In genomic region chr1:26500488-26501175, GRCh38 we compare ENCODE assay signal across 1 cellular context.
A peak's percentile ranks its signal among the peaks of the same experiment; 100 is the strongest.
TF ChIP-seq lines count a peak whose summit lies in the region.

No MANE protein-coding gene starts in this region.

TF ChIP-seq in HepG2, 621 proteins besides CTCF, POLR2A, EP300 and RAD21 (continued from another document and continues in another):
- TF ChIP-seq ETS1 (CRISPR knock-in tag; IDR thresholded peaks at IDR 0.05) (no peak), ZNF652 (CRISPR knock-in tag; IDR thresholded peaks at IDR 0.05; ENCODE audit: borderline replicate concordance, low read depth) (no peak), POLR2AphosphoS5 (IDR thresholded peaks at IDR 0.05; ENCODE audit: low read depth, low read length) (no peak; the same call in 1 of the 2 replicates), ZNF280B (CRISPR knock-in tag; IDR thresholded peaks at IDR 0.05; ENCODE audit: borderline replicate concordance) (peak; percentile 92), PAXIP1 (CRISPR knock-in tag; conservative IDR thresholded peaks at IDR 0.05) (no peak; the same call in 1 of the 2 replicates), ZNF281 (CRISPR knock-in tag; IDR thresholded peaks at IDR 0.05; ENCODE audit: borderline replicate concordance) (peak; percentile 53; the same call in 1 of the 2 replicates), MZF1 (CRISPR knock-in tag; IDR thresholded peaks at IDR 0.05; ENCODE audit: borderline replicate concordance) (no peak), ZNF354B (CRISPR knock-in tag; IDR thresholded peaks at IDR 0.05) (no peak), PRMT3 (CRISPR knock-in tag; IDR thresholded peaks at IDR 0.05; ENCODE audit: borderline replicate concordance, low read depth) (no peak), MTA3 (CRISPR knock-in tag; IDR thresholded peaks at IDR 0.05) (no peak), FOXM1 (CRISPR knock-in tag; IDR thresholded peaks at IDR 0.05) (no peak), DPF2 (CRISPR knock-in tag; IDR thresholded peaks at IDR 0.05; ENCODE audit: borderline replicate concordance, low read depth) (0 out of 2 replicates have a peak, but pooled peaks have one; percentile 4), NFAT5 (CRISPR knock-in tag; IDR thresholded peaks at IDR 0.05) (no peak), KLF16 (CRISPR knock-in tag; IDR thresholded peaks at IDR 0.05) (peak; percentile 15 to 24; a peak in 1 of 4 replicates), SMC3 (IDR thresholded peaks at IDR 0.05; ENCODE audit: low read length) (no peak), NCOA5 (CRISPR knock-in tag; IDR thresholded peaks at IDR 0.05) (no peak), ZFP36L1 (CRISPR knock-in tag; IDR thresholded peaks at IDR 0.05) (peak; percentile 74; the same call in 1 of the 2 replicates), GRHL1 (CRISPR knock-in tag; conservative IDR thresholded peaks at IDR 0.05) (no peak)
- TF ChIP-seq, protein P1, sequence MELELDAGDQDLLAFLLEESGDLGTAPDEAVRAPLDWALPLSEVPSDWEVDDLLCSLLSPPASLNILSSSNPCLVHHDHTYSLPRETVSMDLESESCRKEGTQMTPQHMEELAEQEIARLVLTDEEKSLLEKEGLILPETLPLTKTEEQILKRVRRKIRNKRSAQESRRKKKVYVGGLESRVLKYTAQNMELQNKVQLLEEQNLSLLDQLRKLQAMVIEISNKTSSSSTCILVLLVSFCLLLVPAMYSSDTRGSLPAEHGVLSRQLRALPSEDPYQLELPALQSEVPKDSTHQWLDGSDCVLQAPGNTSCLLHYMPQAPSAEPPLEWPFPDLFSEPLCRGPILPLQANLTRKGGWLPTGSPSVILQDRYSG (CRISPR knock-in tag; IDR thresholded peaks at IDR 0.05): no peak
- TF ChIP-seq, protein P2, sequence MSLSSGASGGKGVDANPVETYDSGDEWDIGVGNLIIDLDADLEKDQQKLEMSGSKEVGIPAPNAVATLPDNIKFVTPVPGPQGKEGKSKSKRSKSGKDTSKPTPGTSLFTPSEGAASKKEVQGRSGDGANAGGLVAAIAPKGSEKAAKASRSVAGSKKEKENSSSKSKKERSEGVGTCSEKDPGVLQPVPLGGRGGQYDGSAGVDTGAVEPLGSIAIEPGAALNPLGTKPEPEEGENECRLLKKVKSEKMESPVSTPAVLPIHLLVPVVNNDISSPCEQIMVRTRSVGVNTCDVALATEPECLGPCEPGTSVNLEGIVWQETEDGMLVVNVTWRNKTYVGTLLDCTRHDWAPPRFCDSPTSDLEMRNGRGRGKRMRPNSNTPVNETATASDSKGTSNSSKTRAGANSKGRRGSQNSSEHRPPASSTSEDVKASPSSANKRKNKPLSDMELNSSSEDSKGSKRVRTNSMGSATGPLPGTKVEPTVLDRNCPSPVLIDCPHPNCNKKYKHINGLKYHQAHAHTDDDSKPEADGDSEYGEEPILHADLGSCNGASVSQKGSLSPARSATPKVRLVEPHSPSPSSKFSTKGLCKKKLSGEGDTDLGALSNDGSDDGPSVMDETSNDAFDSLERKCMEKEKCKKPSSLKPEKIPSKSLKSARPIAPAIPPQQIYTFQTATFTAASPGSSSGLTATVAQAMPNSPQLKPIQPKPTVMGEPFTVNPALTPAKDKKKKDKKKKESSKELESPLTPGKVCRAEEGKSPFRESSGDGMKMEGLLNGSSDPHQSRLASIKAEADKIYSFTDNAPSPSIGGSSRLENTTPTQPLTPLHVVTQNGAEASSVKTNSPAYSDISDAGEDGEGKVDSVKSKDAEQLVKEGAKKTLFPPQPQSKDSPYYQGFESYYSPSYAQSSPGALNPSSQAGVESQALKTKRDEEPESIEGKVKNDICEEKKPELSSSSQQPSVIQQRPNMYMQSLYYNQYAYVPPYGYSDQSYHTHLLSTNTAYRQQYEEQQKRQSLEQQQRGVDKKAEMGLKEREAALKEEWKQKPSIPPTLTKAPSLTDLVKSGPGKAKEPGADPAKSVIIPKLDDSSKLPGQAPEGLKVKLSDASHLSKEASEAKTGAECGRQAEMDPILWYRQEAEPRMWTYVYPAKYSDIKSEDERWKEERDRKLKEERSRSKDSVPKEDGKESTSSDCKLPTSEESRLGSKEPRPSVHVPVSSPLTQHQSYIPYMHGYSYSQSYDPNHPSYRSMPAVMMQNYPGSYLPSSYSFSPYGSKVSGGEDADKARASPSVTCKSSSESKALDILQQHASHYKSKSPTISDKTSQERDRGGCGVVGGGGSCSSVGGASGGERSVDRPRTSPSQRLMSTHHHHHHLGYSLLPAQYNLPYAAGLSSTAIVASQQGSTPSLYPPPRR (CRISPR knock-in tag; IDR thresholded peaks at IDR 0.05; ENCODE audit: borderline replicate concordance): 0 out of 2 replicates have a peak, but pooled peaks have one; percentile 51
- TF ChIP-seq, protein P3, sequence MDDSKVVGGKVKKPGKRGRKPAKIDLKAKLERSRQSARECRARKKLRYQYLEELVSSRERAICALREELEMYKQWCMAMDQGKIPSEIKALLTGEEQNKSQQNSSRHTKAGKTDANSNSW (CRISPR knock-in tag; IDR thresholded peaks at IDR 0.05; ENCODE audit: borderline replicate concordance): no peak
- TF ChIP-seq, protein P4, sequence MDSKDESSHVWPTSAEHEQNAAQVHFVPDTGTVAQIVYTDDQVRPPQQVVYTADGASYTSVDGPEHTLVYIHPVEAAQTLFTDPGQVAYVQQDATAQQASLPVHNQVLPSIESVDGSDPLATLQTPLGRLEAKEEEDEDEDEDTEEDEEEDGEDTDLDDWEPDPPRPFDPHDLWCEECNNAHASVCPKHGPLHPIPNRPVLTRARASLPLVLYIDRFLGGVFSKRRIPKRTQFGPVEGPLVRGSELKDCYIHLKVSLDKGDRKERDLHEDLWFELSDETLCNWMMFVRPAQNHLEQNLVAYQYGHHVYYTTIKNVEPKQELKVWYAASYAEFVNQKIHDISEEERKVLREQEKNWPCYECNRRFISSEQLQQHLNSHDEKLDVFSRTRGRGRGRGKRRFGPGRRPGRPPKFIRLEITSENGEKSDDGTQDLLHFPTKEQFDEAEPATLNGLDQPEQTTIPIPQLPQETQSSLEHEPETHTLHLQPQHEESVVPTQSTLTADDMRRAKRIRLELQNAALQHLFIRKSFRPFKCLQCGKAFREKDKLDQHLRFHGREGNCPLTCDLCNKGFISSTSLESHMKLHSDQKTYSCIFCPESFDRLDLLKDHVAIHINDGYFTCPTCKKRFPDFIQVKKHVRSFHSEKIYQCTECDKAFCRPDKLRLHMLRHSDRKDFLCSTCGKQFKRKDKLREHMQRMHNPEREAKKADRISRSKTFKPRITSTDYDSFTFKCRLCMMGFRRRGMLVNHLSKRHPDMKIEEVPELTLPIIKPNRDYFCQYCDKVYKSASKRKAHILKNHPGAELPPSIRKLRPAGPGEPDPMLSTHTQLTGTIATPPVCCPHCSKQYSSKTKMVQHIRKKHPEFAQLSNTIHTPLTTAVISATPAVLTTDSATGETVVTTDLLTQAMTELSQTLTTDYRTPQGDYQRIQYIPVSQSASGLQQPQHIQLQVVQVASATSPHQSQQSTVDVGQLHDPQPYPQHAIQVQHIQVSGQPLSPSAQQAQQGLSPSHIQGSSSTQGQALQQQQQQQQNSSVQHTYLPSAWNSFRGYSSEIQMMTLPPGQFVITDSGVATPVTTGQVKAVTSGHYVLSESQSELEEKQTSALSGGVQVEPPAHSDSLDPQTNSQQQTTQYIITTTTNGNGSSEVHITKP (CRISPR knock-in tag; IDR thresholded peaks at IDR 0.05; ENCODE audit: low read depth): no peak
